In the genomic region with DNA sequence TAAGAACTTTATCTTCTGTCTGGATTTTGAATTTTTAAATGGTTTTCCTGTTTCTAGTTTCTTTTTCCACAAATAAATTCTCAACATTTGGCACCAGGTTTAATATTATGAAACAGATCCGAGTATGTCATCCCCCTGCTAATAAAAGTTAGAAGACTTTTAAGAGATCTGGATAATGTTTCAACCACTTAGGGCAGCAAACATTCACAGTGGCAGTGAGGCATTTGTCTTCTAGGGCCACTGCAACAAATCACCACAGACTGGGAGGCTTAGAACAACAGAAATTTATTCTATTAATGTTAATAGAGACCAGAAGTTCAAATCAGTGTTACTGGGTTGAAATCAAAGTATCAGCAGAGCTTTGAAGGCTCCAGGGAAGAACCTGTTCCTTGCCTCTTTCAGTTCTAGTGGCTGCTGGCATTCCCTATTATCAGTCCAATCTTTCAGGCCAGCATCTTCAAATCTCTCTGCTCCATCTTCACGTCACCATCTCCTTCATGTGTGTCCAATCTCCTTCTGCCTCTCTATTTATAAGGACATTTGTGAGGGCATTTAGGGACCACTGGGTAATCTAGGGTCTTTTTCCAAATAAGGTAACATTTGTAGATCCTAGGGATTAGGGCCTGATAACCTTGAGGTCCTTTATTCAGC, we compare ENCODE assay signal across 14 cellular contexts. TPM values are rescaled to one million over a fixed set of nuclear protein-coding genes. Genes with fewer than 3 reads are reported as not detected.
DNase-seq lines count a peak whose midpoint lies in the region; ATAC-seq and TF ChIP-seq lines count a peak whose summit lies in the region.
"Had no signal": no experiment of that assay in that cellular context is flagged by ENCODE, and none has a peak within 500 bp of the region (broad histone marks: within the 10 kb centered on the region; RNA-seq: fewer than 3 reads in every experiment).

No MANE protein-coding gene starts in this region.

- no peak for TF ChIP-seq CTCF in heart right ventricle (IDR thresholded peaks at IDR 0.05)

- H3K36me3 Mint-ChIP-seq in activated CD4-positive, alpha-beta memory T cell treated with anti-CD3 and anti-CD28 coated beads, Interleukin-2, amount 10 ng/mL, durations not matched to agents 7 days and 5 days (ENCODE audit: low read depth): peaks cover 3% of the 10 kb centered on the region
- no peaks in the 10 kb centered on the region for H3K36me3 Mint-ChIP-seq in T-helper 17 cell (ENCODE audit: low read depth)

- H2AFZ ChIP-seq in trophoblast cell (ENCODE audit: insufficient read depth, low read length, poor library complexity): no peak overlapping the region
- H2AFZ ChIP-seq: GM23338 had no signal

- H3K9me3 Mint-ChIP-seq in activated CD4-positive, alpha-beta memory T cell treated with anti-CD3 and anti-CD28 coated beads, Interleukin-2, amount 10 ng/mL, durations not matched to agents 7 days and 5 days: no peaks in the 10 kb centered on the region

- H3K4me1 ChIP-seq in heart right ventricle: peaks cover 12 to 65% (median 43%) of the 10 kb centered on the region in 9 donors
- peaks cover 6 to 13% of the 10 kb centered on the region in 2 experiments for H3K4me1 ChIP-seq in trophoblast cell (ENCODE audit: control insufficient read depth in 1 of 2, insufficient read depth in 2 of 2, low read length in 2 of 2)
- H3K4me1 ChIP-seq: Peyer's patch had no signal

- H3K9me3 ChIP-seq in heart right ventricle (no peaks in the 10 kb centered on the region), trophoblast cell (ENCODE audit: insufficient read depth, low read depth, low read length) (peaks cover 3% of the 10 kb centered on the region), T-helper 17 cell (ENCODE audit: control insufficient read depth, low read length, poor library complexity, severe bottlenecking) (no peaks in the 10 kb centered on the region)
- H3K9me3 ChIP-seq: Peyer's patch had no signal

- H3K79me1 ChIP-seq in trophoblast cell (ENCODE audit: low read length): no peaks in the 10 kb centered on the region

- H3K4me3 ChIP-seq in heart right ventricle: no peak overlapping the region
- no peak overlapping the region for H3K4me3 ChIP-seq in trophoblast cell (ENCODE audit: low read depth, low read length)
- H3K4me3 ChIP-seq: GM12878, GM23338, Peyer's patch had no signal

- H3K4me1 Mint-ChIP-seq in activated CD4-positive, alpha-beta memory T cell treated with anti-CD3 and anti-CD28 coated beads, Interleukin-2, amount 10 ng/mL, durations not matched to agents 7 days and 5 days: peaks cover 2% of the 10 kb centered on the region
- H3K4me1 Mint-ChIP-seq in T-helper 17 cell: peaks cover 26% of the 10 kb centered on the region

- DNase-seq in EH (ENCODE audit: low read depth) (peak; percentile 64), heart right ventricle (no peak), trophoblast cell (peak; percentile 65 to 86), D341Med (ENCODE audit: low spot score) (no peak), T-helper 17 cell (no peak)
- DNase-seq in activated CD4-positive, alpha-beta memory T cell treated with anti-CD3 and anti-CD28 coated beads, Interleukin-2, amount 10 ng/mL, durations not matched to agents 7 days and 5 days: no peak
- DNase-seq: DMS153; islet precursor cell; Peyer's patch; stimulated activated CD8-positive, alpha-beta memory T cell treated with anti-CD3 and anti-CD28 coated beads, Interleukin-4, amount 100 ng/mL, for 48 hours had no signal

- no peak overlapping the region for H3K4me2 ChIP-seq in trophoblast cell (ENCODE audit: low read length)
- H3K4me2 ChIP-seq: GM23338 had no signal

- H3K18ac ChIP-seq in trophoblast cell (ENCODE audit: low read length): no peak overlapping the region

- no peak overlapping the region for H4K8ac ChIP-seq in trophoblast cell (ENCODE audit: low read depth, low read length)

- H3K9ac ChIP-seq in trophoblast cell (ENCODE audit: low read length): no peak overlapping the region

- peaks cover 10% of the 10 kb centered on the region for H3K79me2 ChIP-seq in trophoblast cell (ENCODE audit: control insufficient read depth, insufficient read depth, low read length, poor library complexity)

- peak overlapping the region; percentile 69 for H3K4ac ChIP-seq in trophoblast cell (ENCODE audit: low read depth, low read length)

- intact Hi-C loops in heart right ventricle (cut with DNase I): no loop called here

- no peak overlapping the region for H3K27ac Mint-ChIP-seq in activated CD4-positive, alpha-beta memory T cell treated with anti-CD3 and anti-CD28 coated beads, Interleukin-2, amount 10 ng/mL, durations not matched to agents 7 days and 5 days
- no peak overlapping the region for H3K27ac Mint-ChIP-seq in T-helper 17 cell
- H3K27ac Mint-ChIP-seq: GM23338 had no signal

- WGBS in heart right ventricle, 2 donors: 12 to 22% methylated on average over 2 of the region's 2 CpGs
- no CpG with 5 or more reads among the region's 2 CpGs for WGBS in trophoblast cell (ENCODE audit: extremely low coverage, insufficient coverage, insufficient read length)

- POLR2A ChIA-PET in activated CD4-positive, alpha-beta memory T cell treated with anti-CD3 and anti-CD28 coated beads, Interleukin-2, amount 10 ng/mL, durations not matched to agents 7 days and 5 days (lab: Charles Lee): interaction anchor here (1.4 kb wide), 1 partner anchor 22 kb away, joined by 3 read pairs; no protein-coding TSS in a partner anchor

- no peak overlapping the region for H4K12ac ChIP-seq in trophoblast cell (ENCODE audit: low read depth, low read length)

- no peak overlapping the region for H2BK120ac ChIP-seq in trophoblast cell (ENCODE audit: insufficient read depth, low read length, poor library complexity)

- ATAC-seq in SK-N-SH treated with all-trans-retinoic acid at 6 μM for 48 hours (peak; percentile 88), heart right ventricle (peak; percentile 29 to 70 (median 56)), GM21786 (IDR thresholded peaks at IDR 0.05; ENCODE audit: unreplicated experiment) (no peak), T-helper 17 cell (no peak)
- ATAC-seq: GM12878, GM23338 had no signal

- peak overlapping the region in 8 of 10 donors; percentile 9 to 70 (median 45) for H3K27ac ChIP-seq in heart right ventricle
- no peak overlapping the region for H3K27ac ChIP-seq in trophoblast cell (ENCODE audit: low read depth, low read length)
- H3K27ac ChIP-seq: Peyer's patch had no signal

- H2BK5ac ChIP-seq in trophoblast cell (ENCODE audit: low read depth, low read length, poor library complexity): no peak overlapping the region

- H3K27me3 ChIP-seq in heart right ventricle: no peaks in the 10 kb centered on the region
- no peaks in the 10 kb centered on the region for H3K27me3 ChIP-seq in trophoblast cell (ENCODE audit: insufficient read depth, low read length)
- H3K27me3 ChIP-seq: Peyer's patch had no signal

- no peak overlapping the region for H2AK5ac ChIP-seq in trophoblast cell (ENCODE audit: low read length)

- CTCF ChIA-PET in activated CD4-positive, alpha-beta memory T cell treated with anti-CD3 and anti-CD28 coated beads, Interleukin-2, amount 10 ng/mL, durations not matched to agents 7 days and 5 days (lab: Charles Lee): no interaction called here

- H3K14ac ChIP-seq in trophoblast cell (ENCODE audit: low read length): no peak overlapping the region

- H3K36me3 ChIP-seq in heart right ventricle (no peaks in the 10 kb centered on the region), trophoblast cell (ENCODE audit: control insufficient read depth in 1 of 2, insufficient read depth in 2 of 2, low read length in 2 of 2) (peaks cover 2 to 6% of the 10 kb centered on the region in 2 experiments)
- H3K36me3 ChIP-seq: Peyer's patch had no signal

- H3K27me3 Mint-ChIP-seq in activated CD4-positive, alpha-beta memory T cell treated with anti-CD3 and anti-CD28 coated beads, Interleukin-2, amount 10 ng/mL, durations not matched to agents 7 days and 5 days: no peaks in the 10 kb centered on the region
- no peaks in the 10 kb centered on the region for H3K27me3 Mint-ChIP-seq in T-helper 17 cell

- H3K4me3 Mint-ChIP-seq in activated CD4-positive, alpha-beta memory T cell treated with anti-CD3 and anti-CD28 coated beads, Interleukin-2, amount 10 ng/mL, durations not matched to agents 7 days and 5 days: no peak overlapping the region
- no peak overlapping the region for H3K4me3 Mint-ChIP-seq in T-helper 17 cell
- H3K4me3 Mint-ChIP-seq: GM23338 had no signal

- H3K23ac ChIP-seq in trophoblast cell (ENCODE audit: low read length): no peak overlapping the region

- H2BK12ac ChIP-seq in trophoblast cell (ENCODE audit: low read length): no peak overlapping the region

- H4K91ac ChIP-seq in trophoblast cell (ENCODE audit: low read depth, low read length): no peak overlapping the region

TF ChIP-seq in SK-N-SH treated with all-trans-retinoic acid at 6 μM for 48 hours, 23 proteins besides CTCF, POLR2A, EP300 and RAD21 (continues in another document):
- no peak for TF ChIP-seq OSR1 (CRISPR knock-in tag; IDR thresholded peaks at IDR 0.05)
- no peak for TF ChIP-seq ZFP30 (CRISPR knock-in tag; IDR thresholded peaks at IDR 0.05)
- TF ChIP-seq, protein P1, sequence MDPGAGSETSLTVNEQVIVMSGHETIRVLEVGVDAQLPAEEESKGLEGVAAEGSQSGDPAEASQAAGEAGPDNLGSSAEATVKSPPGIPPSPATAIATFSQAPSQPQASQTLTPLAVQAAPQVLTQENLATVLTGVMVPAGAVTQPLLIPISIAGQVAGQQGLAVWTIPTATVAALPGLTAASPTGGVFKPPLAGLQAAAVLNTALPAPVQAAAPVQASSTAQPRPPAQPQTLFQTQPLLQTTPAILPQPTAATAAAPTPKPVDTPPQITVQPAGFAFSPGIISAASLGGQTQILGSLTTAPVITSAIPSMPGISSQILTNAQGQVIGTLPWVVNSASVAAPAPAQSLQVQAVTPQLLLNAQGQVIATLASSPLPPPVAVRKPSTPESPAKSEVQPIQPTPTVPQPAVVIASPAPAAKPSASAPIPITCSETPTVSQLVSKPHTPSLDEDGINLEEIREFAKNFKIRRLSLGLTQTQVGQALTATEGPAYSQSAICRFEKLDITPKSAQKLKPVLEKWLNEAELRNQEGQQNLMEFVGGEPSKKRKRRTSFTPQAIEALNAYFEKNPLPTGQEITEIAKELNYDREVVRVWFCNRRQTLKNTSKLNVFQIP (CRISPR knock-in tag; IDR thresholded peaks at IDR 0.05; ENCODE audit: borderline replicate concordance, low read depth): peak; percentile 84; the same call in 1 of the 2 replicates
- TF ChIP-seq BACH2 (CRISPR knock-in tag; IDR thresholded peaks at IDR 0.05; ENCODE audit: borderline replicate concordance): no peak
- peak; percentile 9; the same call in 1 of the 2 replicates for TF ChIP-seq ZNF8 (CRISPR knock-in tag; IDR thresholded peaks at IDR 0.05)
- peak; percentile 94 for TF ChIP-seq ISL1 (CRISPR knock-in tag; IDR thresholded peaks at IDR 0.05)
- TF ChIP-seq PPARA (CRISPR knock-in tag; IDR thresholded peaks at IDR 0.05; ENCODE audit: borderline replicate concordance): no peak
- TF ChIP-seq TCF4 (CRISPR knock-in tag; IDR thresholded peaks at IDR 0.05; ENCODE audit: borderline replicate concordance): peak; percentile 62; the same call in 1 of the 2 replicates
- TF ChIP-seq SNAI2 (CRISPR knock-in tag; IDR thresholded peaks at IDR 0.05): no peak

RNA-seq across cellular contexts. Expression of gene ACSL3, which starts 23.4 kb away (rescaled TPM):
- total RNA-seq in heart right ventricle: 10 to 100 TPM; 37.9 to 67.2 (median 54.8) TPM
- polyA plus RNA-seq in heart right ventricle: 10 to 100 TPM; 12.7 to 20.3 TPM
- 119 and 124 TPM in 2 replicates for polyA plus RNA-seq in trophoblast cell (2013)
- 10 to 100 TPM; 49.5 to 57.2 TPM for total RNA-seq in activated CD4-positive, alpha-beta memory T cell treated with anti-CD3 and anti-CD28 coated beads, Interleukin-2, amount 10 ng/mL, durations not matched to agents 7 days and 5 days
- total RNA-seq in T-helper 17 cell: 10 to 100 TPM; 56.2 to 65.7 TPM

Comparison
In these comparisons a context has a peak if more than half of its experiments do, and no peak if none do; other contexts are left out.
1. DNase-seq: peak in EH (single experiment) and trophoblast cell (2 of 2); none in heart right ventricle (0 of 2), D341Med (single experiment), activated CD4-positive, alpha-beta memory T cell treated with anti-CD3 and anti-CD28 coated beads, Interleukin-2, amount 10 ng/mL, durations not matched to agents 7 days and 5 days (single experiment) and T-helper 17 cell (0 of 3).
2. ATAC-seq: peak in SK-N-SH treated with all-trans-retinoic acid at 6 μM for 48 hours (single experiment) and heart right ventricle (8 of 8); none in GM21786 (single experiment) and T-helper 17 cell (single experiment).